ENCODE assay signal across 11 cellular contexts in genomic region chr10:129501652-129502436, GRCh38. TPM values are rescaled to one million over a fixed set of nuclear protein-coding genes. Genes with fewer than 3 reads are reported as not detected.
DNase-seq lines count a peak whose midpoint lies in the region; ATAC-seq, FAIRE-seq and TF ChIP-seq lines count a peak whose summit lies in the region.
"Had no signal": no experiment of that assay in that cellular context is flagged by ENCODE, and none has a peak within 500 bp of the region (broad histone marks: within the 10 kb centered on the region; RNA-seq: fewer than 3 reads in every experiment).

No MANE protein-coding gene starts in this region.

- peaks cover 54% of the 10 kb centered on the region for H3K79me2 ChIP-seq in hepatocyte

- H3K4me3 Mint-ChIP-seq in chondrocyte (ENCODE audit: unreplicated experiment), result no peak overlapping the region
- H3K4me3 Mint-ChIP-seq: activated naive CD8-positive, alpha-beta T cell treated with anti-CD3 and anti-CD28 coated beads, Interleukin-2, amount 10 ng/mL, durations not matched to agents 7 days and 5 days; CD4-positive, CD25-positive, alpha-beta regulatory T cell had no signal

- TF ChIP-seq CTCF in hepatocyte (IDR thresholded peaks at IDR 0.05; ENCODE audit: poor library complexity), result no peak
- TF ChIP-seq CTCF in D721Med (IDR thresholded peaks at IDR 0.05; ENCODE audit: insufficient read depth, missing control alignments), result no peak
- TF ChIP-seq CTCF in chondrocyte (IDR thresholded peaks at IDR 0.05), result no peak

- peaks cover 4% of the 10 kb centered on the region for H3K4me1 ChIP-seq in hepatocyte (ENCODE audit: insufficient read depth)

- H3K9me3 Mint-ChIP-seq in chondrocyte (ENCODE audit: low read depth), result peaks cover 12% of the 10 kb centered on the region
- H3K9me3 Mint-ChIP-seq: CD4-positive, CD25-positive, alpha-beta regulatory T cell had no signal

- H3K4me1 Mint-ChIP-seq in chondrocyte (ENCODE audit: low read depth), result no peaks in the 10 kb centered on the region
- H3K4me1 Mint-ChIP-seq: activated naive CD8-positive, alpha-beta T cell treated with anti-CD3 and anti-CD28 coated beads, Interleukin-2, amount 10 ng/mL, durations not matched to agents 7 days and 5 days had no signal

- no peak for DNase-seq in hepatocyte (ENCODE audit: low spot score)
- DNase-seq in D721Med (ENCODE audit: insufficient read length, low spot score), result no peak
- no peak for DNase-seq in SIG-M5 (lab: John Stamatoyannopoulos, UW)
- no peak for DNase-seq in chondrocyte (ENCODE audit: low spot score)
- DNase-seq: activated naive CD8-positive, alpha-beta T cell treated with anti-CD3 and anti-CD28 coated beads, Interleukin-2, amount 10 ng/mL, durations not matched to agents 7 days and 5 days; CD4-positive, CD25-positive, alpha-beta regulatory T cell had no signal

- ATAC-seq in GM18519 (IDR thresholded peaks at IDR 0.05; ENCODE audit: low FRiP score, unreplicated experiment) (peak; percentile 95), GM21576 (IDR thresholded peaks at IDR 0.05; ENCODE audit: unreplicated experiment) (peak; percentile 99), HG03196 (IDR thresholded peaks at IDR 0.05; ENCODE audit: unreplicated experiment) (peak; percentile 81), GM18873 (IDR thresholded peaks at IDR 0.05; ENCODE audit: low FRiP score, unreplicated experiment) (no peak)

- H3K27me3 Mint-ChIP-seq in chondrocyte (ENCODE audit: low read depth), result no peaks in the 10 kb centered on the region
- H3K27me3 Mint-ChIP-seq: activated naive CD8-positive, alpha-beta T cell treated with anti-CD3 and anti-CD28 coated beads, Interleukin-2, amount 10 ng/mL, durations not matched to agents 7 days and 5 days; CD4-positive, CD25-positive, alpha-beta regulatory T cell had no signal

- no peak overlapping the region for H3K4me2 ChIP-seq in hepatocyte

- no peak for FAIRE-seq in D721Med (lab: Jason Lieb, UNC)

- H3K36me3 Mint-ChIP-seq in chondrocyte (ENCODE audit: low read depth), result peaks cover 7% of the 10 kb centered on the region

- no peak overlapping the region for H3K4me3 ChIP-seq in hepatocyte

- H2AFZ ChIP-seq in hepatocyte, result no peak overlapping the region

- no peak overlapping the region for H3K27ac Mint-ChIP-seq in chondrocyte (ENCODE audit: unreplicated experiment)
- H3K27ac Mint-ChIP-seq: activated naive CD8-positive, alpha-beta T cell treated with anti-CD3 and anti-CD28 coated beads, Interleukin-2, amount 10 ng/mL, durations not matched to agents 7 days and 5 days; CD4-positive, CD25-positive, alpha-beta regulatory T cell had no signal

- H3K27me3 ChIP-seq in hepatocyte, result no peaks in the 10 kb centered on the region
- H3K27me3 ChIP-seq: neutrophil had no signal

- no peaks in the 10 kb centered on the region for H3K9me3 ChIP-seq in hepatocyte (ENCODE audit: low read depth)
- H3K9me3 ChIP-seq: neutrophil had no signal

- no peaks in the 10 kb centered on the region for H3K9me2 ChIP-seq in hepatocyte (replicated peaks; ENCODE audit: insufficient read depth)

- no peaks in the 10 kb centered on the region for H3K36me3 ChIP-seq in hepatocyte (replicated peaks; ENCODE audit: insufficient read depth, low read depth)
- H3K36me3 ChIP-seq: neutrophil had no signal

- H4K20me1 ChIP-seq in hepatocyte (ENCODE audit: insufficient read depth, poor library complexity, severe bottlenecking), result no peaks in the 10 kb centered on the region

- 88% methylated on average over 18 of the region's 18 CpGs for WGBS in hepatocyte (ENCODE audit: low lambda C conversion rate, missing lambda C conversion rate)

- H3K27ac ChIP-seq in hepatocyte, result peak overlapping the region; percentile 35
- H3K27ac ChIP-seq: neutrophil had no signal

RNA-seq across cellular contexts. Expression of gene MGMT, which starts 34.8 kb away (rescaled TPM):
- total RNA-seq in hepatocyte, result 30.5 and 41.5 TPM in 2 replicates
- polyA plus RNA-seq in hepatocyte, result 41.9 and 44.2 TPM in 2 replicates
- 12.1 to 13.9 TPM (median 13.0 TPM) in 3 replicates for total RNA-seq in chondrocyte
